8 cellular contexts compared by ENCODE assay signal in the genomic region with DNA sequence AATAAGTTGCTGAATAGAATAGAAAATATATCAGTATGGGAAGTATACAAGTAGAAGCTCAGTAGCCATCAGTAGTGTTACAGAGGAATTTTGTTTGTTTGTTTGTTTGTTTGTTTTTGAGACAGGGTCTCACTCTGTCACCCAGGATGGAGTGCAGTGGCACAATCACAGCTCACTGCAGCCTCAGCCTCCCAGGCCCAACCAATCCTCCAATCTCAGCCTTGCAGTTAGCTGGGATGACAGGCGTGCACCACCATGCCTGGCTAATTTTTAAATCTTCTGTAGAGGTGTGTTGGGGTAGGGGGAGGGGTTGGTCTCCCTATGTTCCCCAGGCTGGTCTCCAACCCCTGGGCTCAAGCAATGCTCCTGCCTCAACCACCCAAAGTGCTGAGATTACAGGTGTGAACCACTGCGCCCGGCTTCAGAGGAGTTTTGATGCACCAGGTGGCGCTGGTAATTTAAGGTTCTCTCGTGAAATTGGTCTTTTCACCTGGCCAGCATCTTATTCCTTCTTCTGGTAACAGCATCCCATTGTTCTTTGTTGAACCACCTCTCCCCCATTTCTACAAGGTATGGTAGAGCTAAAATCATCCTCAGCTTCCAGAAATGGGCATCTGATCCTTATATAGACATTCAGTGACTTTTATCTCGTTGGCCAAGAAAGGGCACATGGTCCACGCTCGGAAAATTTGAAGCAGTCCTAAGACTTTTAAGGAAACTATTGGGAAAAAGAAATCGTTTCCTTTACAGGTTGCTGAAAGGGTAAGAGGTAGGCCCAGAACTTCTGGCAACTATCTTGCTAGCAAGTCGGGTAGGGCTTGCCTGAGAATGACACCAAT.
DNase-seq lines count a peak whose midpoint lies in the region; ATAC-seq, FAIRE-seq and TF ChIP-seq lines count a peak whose summit lies in the region.

No MANE protein-coding gene starts in this region.

- TF ChIP-seq CTCF in DND-41 (IDR thresholded peaks at IDR 0.05; ENCODE audit: borderline replicate concordance, extremely low read depth, low read length, poor library complexity, severe bottlenecking) (peak; percentile 69), fibroblast of pulmonary artery (IDR thresholded peaks at IDR 0.05; ENCODE audit: low read length, missing control alignments) (peak; percentile 11)

- H3K36me3 Mint-ChIP-seq in activated CD8-positive, alpha-beta memory T cell treated with anti-CD3 and anti-CD28 coated beads, Interleukin-2, amount 10 ng/mL, durations not matched to agents 7 days and 5 days: peaks cover 18% of the 10 kb centered on the region

- H3K9me3 Mint-ChIP-seq in activated CD8-positive, alpha-beta memory T cell treated with anti-CD3 and anti-CD28 coated beads, Interleukin-2, amount 10 ng/mL, durations not matched to agents 7 days and 5 days (ENCODE audit: low read depth): peaks cover 17% of the 10 kb centered on the region

- no peaks in the 10 kb centered on the region for H3K4me1 ChIP-seq in DND-41 (ENCODE audit: insufficient read depth, low read length)
- no peaks in the 10 kb centered on the region for H3K4me1 ChIP-seq in aorta (ENCODE audit: control insufficient read depth in 1 of 2, insufficient read depth in 2 of 2, low read length in 2 of 2)

- FAIRE-seq in H54 (lab: Jason Lieb, UNC): no peak

- H3K79me2 ChIP-seq in DND-41 (ENCODE audit: insufficient read depth, low read length): no peaks in the 10 kb centered on the region

- no peak overlapping the region for H3K4me2 ChIP-seq in DND-41 (ENCODE audit: insufficient read depth, low read length)

- no peak overlapping the region for H3K27ac ChIP-seq in DND-41 (ENCODE audit: low read length)
- H3K27ac ChIP-seq in aorta (ENCODE audit: low read depth in 1 of 2, low read length in 2 of 2): no peak overlapping the region

- CTCF ChIA-PET in activated CD8-positive, alpha-beta memory T cell treated with anti-CD3 and anti-CD28 coated beads, Interleukin-2, amount 10 ng/mL, durations not matched to agents 7 days and 5 days (lab: Charles Lee): interaction anchor here (0.9 to 3.8 kb wide), 14 partner anchors 43 to 196 kb away, joined by 3 to 100 read pairs (median 4); partner anchors contain the start of gene ARRDC3

- DNase-seq in DND-41: peak; percentile 51
- peak; percentile 44 for DNase-seq in NCI-H2029 (lab: John Stamatoyannopoulos, UW)
- peak; percentile 73 for DNase-seq in activated CD8-positive, alpha-beta memory T cell treated with anti-CD3 and anti-CD28 coated beads, Interleukin-2, amount 10 ng/mL, durations not matched to agents 7 days and 5 days
- peak; percentile 21 for DNase-seq in fibroblast of pulmonary artery (ENCODE audit: low read depth)
- peak; percentile 10 to 31 for DNase-seq in stimulated activated CD4-positive, alpha-beta T cell treated with anti-CD3 and anti-CD28 coated beads, Interleukin-15, amount 100 ng/mL, for 48 hours (ENCODE audit: low read depth in 2 of 2)
- DNase-seq in aorta: no peak
- DNase-seq in H54 (ENCODE audit: insufficient read length, low spot score): no peak

- H3K4me1 Mint-ChIP-seq in activated CD8-positive, alpha-beta memory T cell treated with anti-CD3 and anti-CD28 coated beads, Interleukin-2, amount 10 ng/mL, durations not matched to agents 7 days and 5 days: no peaks in the 10 kb centered on the region

- peak; percentile 79 for ATAC-seq in DND-41 (ENCODE audit: insufficient read depth, low read depth)
- ATAC-seq in GM21528 (IDR thresholded peaks at IDR 0.05; ENCODE audit: low FRiP score, unreplicated experiment): peak; percentile 66
- ATAC-seq in activated CD8-positive, alpha-beta memory T cell treated with anti-CD3 and anti-CD28 coated beads, Interleukin-2, amount 10 ng/mL, durations not matched to agents 7 days and 5 days: peak; percentile 68
- ATAC-seq in aorta (ENCODE audit: low FRiP score): no peak

- H3K9me3 ChIP-seq in DND-41 (ENCODE audit: insufficient read depth, low read length, severe bottlenecking): peaks cover 2% of the 10 kb centered on the region
- no peaks in the 10 kb centered on the region for H3K9me3 ChIP-seq in aorta (ENCODE audit: control insufficient read depth, low read length)

- peaks cover 18% of the 10 kb centered on the region for H3K27me3 Mint-ChIP-seq in activated CD8-positive, alpha-beta memory T cell treated with anti-CD3 and anti-CD28 coated beads, Interleukin-2, amount 10 ng/mL, durations not matched to agents 7 days and 5 days

- H4K20me1 ChIP-seq in DND-41 (ENCODE audit: insufficient read depth, low read length): no peaks in the 10 kb centered on the region

- no peak overlapping the region for H3K27ac Mint-ChIP-seq in activated CD8-positive, alpha-beta memory T cell treated with anti-CD3 and anti-CD28 coated beads, Interleukin-2, amount 10 ng/mL, durations not matched to agents 7 days and 5 days

- H3K36me3 ChIP-seq in DND-41 (ENCODE audit: insufficient read depth, low read length) (no peaks in the 10 kb centered on the region), aorta (ENCODE audit: control insufficient read depth in 1 of 2, insufficient read depth in 2 of 2, low read length in 1 of 2) (no peaks in the 10 kb centered on the region)

- TF ChIP-seq POLR2A in H54 (IDR thresholded peaks at IDR 0.05; ENCODE audit: low read depth, low read length): no peak

- intact Hi-C loops in aorta (cut with DNase I): loop anchor here in 1 of 2 donors (5.0 to 10.0 kb wide), 2 partner anchors 49 to 156 kb away; partner anchors contain the start of gene ARRDC3

- H3K27me3 ChIP-seq in DND-41 (ENCODE audit: insufficient read depth, low read length, poor library complexity): peaks cover 9% of the 10 kb centered on the region
- H3K27me3 ChIP-seq in aorta (ENCODE audit: control insufficient read depth in 1 of 2, insufficient read depth in 2 of 2, low read length in 1 of 2): no peaks in the 10 kb centered on the region

- H3K4me3 Mint-ChIP-seq in activated CD8-positive, alpha-beta memory T cell treated with anti-CD3 and anti-CD28 coated beads, Interleukin-2, amount 10 ng/mL, durations not matched to agents 7 days and 5 days: no peak overlapping the region

- no peak overlapping the region for H3K4me3 ChIP-seq in DND-41 (ENCODE audit: low read depth in 1 of 2, low read length in 2 of 2)
- H3K4me3 ChIP-seq in fibroblast of pulmonary artery (replicated peaks; ENCODE audit: low read depth, low read length): no peak overlapping the region
- H3K4me3 ChIP-seq in aorta (ENCODE audit: low read length in 2 of 2): no peak overlapping the region

- WGBS in aorta, 2 donors: 68% methylated on average over 10 of the region's 10 CpGs

- no peak overlapping the region for H2AFZ ChIP-seq in DND-41 (ENCODE audit: low read depth, low read length)

- H3K9ac ChIP-seq in DND-41 (ENCODE audit: low read depth, low read length): no peak overlapping the region

Comparison
In these comparisons a context has a peak if more than half of its experiments do, and no peak if none do; other contexts are left out.
1. DNase-seq: peak in DND-41 (single experiment), NCI-H2029 (single experiment), activated CD8-positive, alpha-beta memory T cell treated with anti-CD3 and anti-CD28 coated beads, Interleukin-2, amount 10 ng/mL, durations not matched to agents 7 days and 5 days (single experiment), fibroblast of pulmonary artery (single experiment) and stimulated activated CD4-positive, alpha-beta T cell treated with anti-CD3 and anti-CD28 coated beads, Interleukin-15, amount 100 ng/mL, for 48 hours (2 of 2); none in aorta (0 of 2) and H54 (single experiment).